Comparison of ENCODE assay signal across 22 cellular contexts in genomic region chrX:44980403-44980802, GRCh38.
"Had no signal": no experiment of that assay in that cellular context is flagged by ENCODE, and none has a peak within 500 bp of the region (broad histone marks: within the 10 kb centered on the region; RNA-seq: fewer than 3 reads in every experiment).

No MANE protein-coding gene starts in this region.

- H3K27ac ChIP-seq: RWPE1, SJCRH30 had no signal

- H3K4me1 ChIP-seq: SJCRH30 had no signal

- H3K9me3 ChIP-seq: SJCRH30 had no signal

- H3K4me3 ChIP-seq: SJCRH30 had no signal

- DNase-seq: KBM-7, MV-4-11, NCI-H1048, NCI-H1105, NCI-H1417, NCI-H1436 treated with DMSO at 0.1 percent for 48 hours, NCI-H1694, NCI-H187 treated with DMSO at 0.1 percent for 48 hours, NCI-H2029 treated with DMSO at 0.1 percent for 48 hours, NCI-H2107, NCI-H2227 treated with DMSO at 0.1 percent for 48 hours, NCI-H446, NCI-H510A, NCI-H524 treated with DMSO at 0.1 percent for 48 hours, NCI-H69, NCI-H774, PC-3, SHP77 treated with DMSO at 0.1 percent for 48 hours, SJCRH30 had no signal

- H3K27me3 ChIP-seq: SJCRH30 had no signal

- H3K36me3 ChIP-seq: SJCRH30 had no signal

- ATAC-seq: Panc1, PC-3, SK-N-SH treated with all-trans-retinoic acid at 6 μM for 48 hours had no signal
